Comparison of ENCODE assay signal across 8 cellular contexts in the genomic region with DNA sequence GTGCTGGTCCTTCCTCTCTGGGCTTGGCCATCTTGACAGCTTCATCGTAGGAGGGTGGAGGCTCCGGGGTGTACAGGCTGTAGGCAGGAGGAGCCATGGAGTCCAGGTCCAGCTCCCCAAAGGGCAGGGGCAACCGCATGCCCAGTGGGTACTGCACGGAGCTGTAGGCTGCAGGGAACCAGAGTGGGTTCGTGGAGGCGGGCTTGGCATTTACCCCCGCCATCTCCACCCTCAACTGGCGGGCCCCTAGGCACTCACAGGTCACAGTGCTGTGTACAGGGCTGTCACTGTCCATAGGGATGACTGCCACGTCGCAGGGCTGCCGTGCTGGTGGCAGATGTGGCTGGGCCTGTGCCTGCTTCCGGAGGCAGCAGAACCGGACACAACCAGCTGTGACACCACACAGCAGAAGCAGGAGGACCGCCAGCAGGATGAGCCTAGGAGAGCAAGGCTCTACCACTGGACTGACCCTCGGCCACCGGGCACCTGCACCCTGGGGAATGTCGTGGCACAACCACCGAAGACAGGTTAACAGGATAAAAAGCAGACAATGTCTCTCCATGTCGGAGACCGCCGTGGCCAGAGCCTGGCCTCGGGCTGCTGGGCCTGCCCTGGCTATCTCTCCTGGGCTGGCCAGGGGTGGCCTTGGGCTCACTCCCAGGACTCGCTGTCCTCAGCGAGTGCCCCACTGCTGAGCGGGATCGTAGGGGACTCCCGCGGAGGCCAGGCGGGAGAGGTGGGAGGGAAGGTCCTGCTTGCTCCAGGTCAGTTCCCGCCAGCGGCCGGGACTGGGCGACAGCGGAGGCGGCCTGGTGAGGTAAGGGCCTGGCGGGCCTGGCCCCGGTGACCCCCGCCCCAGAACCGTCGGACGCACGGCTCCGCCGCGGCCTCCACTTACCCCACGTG. TPM values are rescaled to one million over a fixed set of nuclear protein-coding genes. Genes with fewer than 3 reads are reported as not detected.
A peak's percentile ranks its signal among the peaks of the same experiment; 100 is the strongest.
DNase-seq lines count a peak whose midpoint lies in the region; ATAC-seq and TF ChIP-seq lines count a peak whose summit lies in the region.

No MANE protein-coding gene starts in this region.

- no peak overlapping the region for H3K27ac ChIP-seq in substantia nigra (ENCODE audit: low read depth, low read length, poor library complexity, severe bottlenecking)

- BruUV-seq in MCF 10A (replicated peaks; lab: Mats Ljungman, UMichigan): no TSS peak

- H3K27ac Mint-ChIP-seq in activated T-cell treated with anti-CD3 and anti-CD28 coated beads, Interleukin-2, amount 50 U/mL, for 72 hours: no peak overlapping the region
- no peak overlapping the region for H3K27ac Mint-ChIP-seq in MCF 10A (ENCODE audit: low read depth, unreplicated experiment)

- H3K4me3 Mint-ChIP-seq in activated T-cell treated with anti-CD3 and anti-CD28 coated beads, Interleukin-2, amount 50 U/mL, for 72 hours: peak overlapping the region; percentile 60 to 69
- peak overlapping the region; percentile 60 for H3K4me3 Mint-ChIP-seq in MCF 10A (ENCODE audit: unreplicated experiment)

- H3K27me3 Mint-ChIP-seq in activated T-cell treated with anti-CD3 and anti-CD28 coated beads, Interleukin-2, amount 50 U/mL, for 72 hours (ENCODE audit: low read depth): no peaks in the 10 kb centered on the region
- no peaks in the 10 kb centered on the region for H3K27me3 Mint-ChIP-seq in MCF 10A (ENCODE audit: insufficient read depth, unreplicated experiment)

- H3K36me3 Mint-ChIP-seq in activated T-cell treated with anti-CD3 and anti-CD28 coated beads, Interleukin-2, amount 50 U/mL, for 72 hours (ENCODE audit: insufficient read depth in 2 of 2): no peaks in the 10 kb centered on the region
- H3K36me3 Mint-ChIP-seq in MCF 10A (ENCODE audit: insufficient read depth, unreplicated experiment): peaks cover 6% of the 10 kb centered on the region

- intact Hi-C loops in MCF 10A (cut with micrococcal nuclease): no loop called here

- ATAC-seq in activated T-cell treated with anti-CD3 and anti-CD28 coated beads, Interleukin-2, amount 50 U/mL, for 72 hours (replicated peaks in 1 of 2): no peak
- ATAC-seq in GM19035 (IDR thresholded peaks at IDR 0.05; ENCODE audit: unreplicated experiment): no peak

- no peaks in the 10 kb centered on the region for H3K9me3 Mint-ChIP-seq in activated T-cell treated with anti-CD3 and anti-CD28 coated beads, Interleukin-2, amount 50 U/mL, for 72 hours
- no peaks in the 10 kb centered on the region for H3K9me3 Mint-ChIP-seq in MCF 10A (ENCODE audit: unreplicated experiment)

- POLR2A ChIA-PET in MCF 10A (lab: Yijun Ruan, JAX): no interaction called here

- TF ChIP-seq CTCF in MCF 10A (IDR thresholded peaks at IDR 0.05; ENCODE audit: unreplicated experiment): no peak

- CTCF ChIA-PET in MCF 10A (lab: Yijun Ruan, JAX): interaction anchor here (1.2 to 1.3 kb wide), 2 partner anchors 9 to 127 kb away, joined by 4 to 7 read pairs; no protein-coding TSS in a partner anchor

- DNase-seq in activated T-cell treated with anti-CD3 and anti-CD28 coated beads, Interleukin-2, amount 50 U/mL, for 72 hours: no peak
- no peak for DNase-seq in activated T-cell treated with anti-CD3 and anti-CD28 coated beads for 4 hours
- no peak for DNase-seq in MCF 10A (ENCODE audit: unreplicated experiment)
- DNase-seq in mesenteric fat pad (ENCODE audit: low spot score): peak; percentile 89
- DNase-seq in ureter (ENCODE audit: low spot score): peak; percentile 48
- DNase-seq in substantia nigra (lab: John Stamatoyannopoulos, UW): no peak
- no peak for DNase-seq in NOMO-1 (lab: John Stamatoyannopoulos, UW; ENCODE audit: unreplicated experiment in 2 of 2)

- peaks cover 5% of the 10 kb centered on the region for H3K4me1 Mint-ChIP-seq in activated T-cell treated with anti-CD3 and anti-CD28 coated beads, Interleukin-2, amount 50 U/mL, for 72 hours (ENCODE audit: low read depth)
- no peaks in the 10 kb centered on the region for H3K4me1 Mint-ChIP-seq in MCF 10A (ENCODE audit: insufficient read depth, unreplicated experiment)

RNA-seq across cellular contexts. Expression of a gene that starts 0.8 kb away (rescaled TPM):
- 1 to 10 TPM in 1 of 2 donors, under 1 TPM in 1; 0.88 to 1.0 TPM for total RNA-seq in activated T-cell treated with anti-CD3 and anti-CD28 coated beads, Interleukin-2, amount 50 U/mL, for 72 hours
- 0.91 and 1.2 TPM in 2 replicates for total RNA-seq in MCF 10A (2022)
- 1.5 TPM for total RNA-seq in mesenteric fat pad
- not detected for total RNA-seq in ureter

RNA-seq across cellular contexts. Expression of a gene that starts 3.2 kb away (rescaled TPM):
- 1 to 10 TPM; 1.8 TPM for total RNA-seq in activated T-cell treated with anti-CD3 and anti-CD28 coated beads, Interleukin-2, amount 50 U/mL, for 72 hours
- total RNA-seq in MCF 10A (2022) (1.7 and 2.8 TPM in 2 replicates), mesenteric fat pad (0.26 TPM), ureter (0.29 TPM)

RNA-seq across cellular contexts. Expression of a gene that starts 27.4 kb away (rescaled TPM):
- total RNA-seq in activated T-cell treated with anti-CD3 and anti-CD28 coated beads, Interleukin-2, amount 50 U/mL, for 72 hours: 100 to 1,000 TPM; 350 to 418 TPM
- 426 and 430 TPM in 2 replicates for total RNA-seq in MCF 10A (2022)
- 318 TPM for total RNA-seq in mesenteric fat pad
- 304 TPM for total RNA-seq in ureter

Comparison
In these comparisons a context has a peak if more than half of its experiments do, and no peak if none do; other contexts are left out.
1. DNase-seq: peak in mesenteric fat pad (single experiment) and ureter (single experiment); none in activated T-cell treated with anti-CD3 and anti-CD28 coated beads, Interleukin-2, amount 50 U/mL, for 72 hours (0 of 2), activated T-cell treated with anti-CD3 and anti-CD28 coated beads for 4 hours (single experiment), MCF 10A (single experiment), substantia nigra (0 of 49) and NOMO-1 (0 of 2).